In the genomic region with DNA sequence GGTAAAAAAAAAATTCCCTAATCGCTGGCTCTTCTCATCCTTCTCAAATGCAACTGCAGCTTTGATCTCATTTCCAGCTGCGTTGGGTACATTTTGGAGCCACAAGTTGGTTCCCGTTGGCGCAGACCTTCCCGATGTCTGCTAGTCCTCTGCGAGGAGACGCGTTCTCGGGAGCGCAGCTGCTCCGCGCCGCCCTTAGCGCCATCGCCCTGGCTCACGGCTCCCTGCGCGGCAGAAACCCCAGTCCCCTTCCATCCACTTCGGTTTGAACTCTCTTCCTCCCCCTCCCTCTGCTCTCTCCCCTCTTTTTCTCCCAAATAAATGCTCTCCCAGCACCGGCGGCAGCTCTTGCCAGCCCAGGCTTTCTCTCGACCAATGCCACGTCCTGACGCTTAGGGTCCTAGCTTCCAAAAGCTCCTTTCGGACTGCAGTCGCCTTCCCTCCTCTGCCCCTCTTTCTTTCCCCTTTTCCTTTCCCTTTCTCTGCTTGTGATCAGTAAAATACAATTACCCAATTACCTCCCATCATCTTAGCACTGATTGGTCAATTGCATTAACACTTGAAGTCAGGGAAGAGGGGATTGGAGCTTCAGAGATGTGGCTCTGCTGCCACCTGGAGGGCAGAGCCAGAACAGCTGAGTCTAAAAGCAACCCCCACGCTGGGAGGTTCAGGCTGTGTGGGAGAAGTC, we compare ENCODE assay signal across 8 cellular contexts.
DNase-seq lines count a peak whose midpoint lies in the region; ATAC-seq, FAIRE-seq and TF ChIP-seq lines count a peak whose summit lies in the region.

No MANE protein-coding gene starts in this region.

- no peak for FAIRE-seq in A549 (lab: Jason Lieb, UNC)

- no peak overlapping the region for H3K27ac ChIP-seq in A549
- H3K27ac ChIP-seq in dorsolateral prefrontal cortex = peak overlapping the region; percentile 66 to 99 (median 96)
- peak overlapping the region; percentile 51 to 67 for H3K27ac ChIP-seq in left lung

- H3K4me2 ChIP-seq in A549 = peak overlapping the region; percentile 98

- DNase-seq in A549 (ENCODE audit: low read depth in 1 of 2, low spot score in 1 of 2) = peak; percentile 68 to 82
- peak; percentile 59 for DNase-seq in NAMALWA (ENCODE audit: low spot score)
- peak; percentile 27 to 65 for DNase-seq in SW 1271 (lab: John Stamatoyannopoulos, UW)
- peak; percentile 48 to 85 (median 84) for DNase-seq in dorsolateral prefrontal cortex
- DNase-seq in left lung = peak; percentile 39 to 74
- DNase-seq in stimulated activated CD4-positive, alpha-beta T cell treated with anti-CD3 and anti-CD28 coated beads, TNF-alpha, amount 100 ng/mL, for 48 hours (ENCODE audit: low read depth in 3 of 3) = peak; percentile 1 to 16 (median 3)

- H3K9me3 ChIP-seq in A549 = no peaks in the 10 kb centered on the region; the same call in 2 of the 3 replicates
- no peaks in the 10 kb centered on the region for H3K9me3 ChIP-seq in left lung

- 4% methylated on average over 27 of the region's 27 CpGs for WGBS in A549 (ENCODE audit: missing lambda C conversion rate)

- POLR2A ChIA-PET in A549 (lab: Yijun Ruan, JAX) = no interaction called here

- H3K4me3 ChIP-seq in A549 (peak overlapping the region; percentile 49), dorsolateral prefrontal cortex (peak overlapping the region; percentile 53 to 95 (median 79)), left lung (peak overlapping the region; percentile 47)

- CTCF ChIA-PET in A549 (lab: Yijun Ruan, JAX) = interaction anchor here (0.6 to 1.8 kb wide), 18 partner anchors 9 to 1504 kb away, joined by 3 to 18 read pairs (median 3); no protein-coding TSS in a partner anchor

- H3K4me1 ChIP-seq in A549 (peaks cover 4% of the 10 kb centered on the region; the same call in 1 of the 3 replicates), left lung (no peaks in the 10 kb centered on the region)

- H3K27me3 ChIP-seq in dorsolateral prefrontal cortex (no peaks in the 10 kb centered on the region), left lung (peaks cover 0 to 33% of the 10 kb centered on the region in 2 donors)

- peak; percentile 73 for TF ChIP-seq CTCF in A549 (IDR thresholded peaks at IDR 0.05)
- TF ChIP-seq CTCF in GM12872 (IDR thresholded peaks at IDR 0.05; ENCODE audit: insufficient read depth, low read depth, low read length) = peak; percentile 88
- peak; percentile 88 to 99 (median 96) for TF ChIP-seq CTCF in dorsolateral prefrontal cortex (IDR thresholded peaks at IDR 0.05 in 54 of 56, conservative IDR thresholded peaks at IDR 0.05 in 2 of 56; ENCODE audit: low read depth in 1 of 56, partially characterized antibody in 56 of 56)
- TF ChIP-seq CTCF in left lung (IDR thresholded peaks at IDR 0.05) = peak; percentile 75 to 91

- no peak for TF ChIP-seq EP300 in A549 (IDR thresholded peaks at IDR 0.05)

- no peak for TF ChIP-seq POLR2A in A549 (IDR thresholded peaks at IDR 0.05; ENCODE audit: low read length)

- peak; percentile 83 to 84 for TF ChIP-seq RAD21 in A549 (conservative IDR thresholded peaks at IDR 0.05 in 1 of 2, IDR thresholded peaks at IDR 0.05 in 1 of 2)

- ATAC-seq in A549 (peak; percentile 98), HG02588 (IDR thresholded peaks at IDR 0.05; ENCODE audit: unreplicated experiment) (peak; percentile 94), left lung (peak; percentile 99)

- no peaks in the 10 kb centered on the region for H3K36me3 ChIP-seq in left lung

- intact Hi-C loops in dorsolateral prefrontal cortex (cut with DNase I) = loop anchor here (1.0 to 10.0 kb wide), 5 partner anchors 107 to 919 kb away; no protein-coding TSS in a partner anchor
- intact Hi-C loops in left lung (cut with DNase I) = loop anchor here in 1 of 2 donors (10.0 kb wide), 1 partner anchor 159 kb away; no protein-coding TSS in a partner anchor

TF ChIP-seq in A549, 52 proteins besides CTCF, POLR2A, EP300 and RAD21:
- TF ChIP-seq CEBPB (IDR thresholded peaks at IDR 0.05) (0 out of 4 replicates have a peak, but pooled peaks of 1 of the 2 experiments have one; percentile 16), HOXA7 (CRISPR knock-in tag; IDR thresholded peaks at IDR 0.05) (no peak), SREBF2 (IDR thresholded peaks at IDR 0.05) (no peak), FOSB (CRISPR knock-in tag; IDR thresholded peaks at IDR 0.05) (no peak), TP53 (CRISPR knock-in tag; IDR thresholded peaks at IDR 0.05) (no peak), KDM1A (IDR thresholded peaks at IDR 0.05; ENCODE audit: low read depth) (no peak), FOXS1 (CRISPR knock-in tag; IDR thresholded peaks at IDR 0.05) (no peak), SMC3 (IDR thresholded peaks at IDR 0.05) (peak; percentile 64), TFCP2L1 (CRISPR knock-in tag; IDR thresholded peaks at IDR 0.05) (no peak), MAZ (IDR thresholded peaks at IDR 0.05; ENCODE audit: borderline replicate concordance, low read depth, low read length) (no peak), ZSCAN20 (CRISPR knock-in tag; IDR thresholded peaks at IDR 0.05) (no peak), CHD4 (IDR thresholded peaks at IDR 0.05; ENCODE audit: borderline replicate concordance) (no peak), RCOR1 (IDR thresholded peaks at IDR 0.05; ENCODE audit: low read depth, low read length) (no peak), HDAC2 (IDR thresholded peaks at IDR 0.05) (peak; percentile 71; the same call in 1 of the 2 replicates), RFX5 (IDR thresholded peaks at IDR 0.05) (no peak), JUNB (IDR thresholded peaks at IDR 0.05) (no peak), ZNF302 (CRISPR knock-in tag; IDR thresholded peaks at IDR 0.05) (no peak)
- TF ChIP-seq, protein P1, sequence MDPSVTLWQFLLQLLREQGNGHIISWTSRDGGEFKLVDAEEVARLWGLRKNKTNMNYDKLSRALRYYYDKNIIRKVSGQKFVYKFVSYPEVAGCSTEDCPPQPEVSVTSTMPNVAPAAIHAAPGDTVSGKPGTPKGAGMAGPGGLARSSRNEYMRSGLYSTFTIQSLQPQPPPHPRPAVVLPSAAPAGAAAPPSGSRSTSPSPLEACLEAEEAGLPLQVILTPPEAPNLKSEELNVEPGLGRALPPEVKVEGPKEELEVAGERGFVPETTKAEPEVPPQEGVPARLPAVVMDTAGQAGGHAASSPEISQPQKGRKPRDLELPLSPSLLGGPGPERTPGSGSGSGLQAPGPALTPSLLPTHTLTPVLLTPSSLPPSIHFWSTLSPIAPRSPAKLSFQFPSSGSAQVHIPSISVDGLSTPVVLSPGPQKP (IDR thresholded peaks at IDR 0.05; ENCODE audit: low read depth, low read length) = no peak
- TF ChIP-seq, protein P2, sequence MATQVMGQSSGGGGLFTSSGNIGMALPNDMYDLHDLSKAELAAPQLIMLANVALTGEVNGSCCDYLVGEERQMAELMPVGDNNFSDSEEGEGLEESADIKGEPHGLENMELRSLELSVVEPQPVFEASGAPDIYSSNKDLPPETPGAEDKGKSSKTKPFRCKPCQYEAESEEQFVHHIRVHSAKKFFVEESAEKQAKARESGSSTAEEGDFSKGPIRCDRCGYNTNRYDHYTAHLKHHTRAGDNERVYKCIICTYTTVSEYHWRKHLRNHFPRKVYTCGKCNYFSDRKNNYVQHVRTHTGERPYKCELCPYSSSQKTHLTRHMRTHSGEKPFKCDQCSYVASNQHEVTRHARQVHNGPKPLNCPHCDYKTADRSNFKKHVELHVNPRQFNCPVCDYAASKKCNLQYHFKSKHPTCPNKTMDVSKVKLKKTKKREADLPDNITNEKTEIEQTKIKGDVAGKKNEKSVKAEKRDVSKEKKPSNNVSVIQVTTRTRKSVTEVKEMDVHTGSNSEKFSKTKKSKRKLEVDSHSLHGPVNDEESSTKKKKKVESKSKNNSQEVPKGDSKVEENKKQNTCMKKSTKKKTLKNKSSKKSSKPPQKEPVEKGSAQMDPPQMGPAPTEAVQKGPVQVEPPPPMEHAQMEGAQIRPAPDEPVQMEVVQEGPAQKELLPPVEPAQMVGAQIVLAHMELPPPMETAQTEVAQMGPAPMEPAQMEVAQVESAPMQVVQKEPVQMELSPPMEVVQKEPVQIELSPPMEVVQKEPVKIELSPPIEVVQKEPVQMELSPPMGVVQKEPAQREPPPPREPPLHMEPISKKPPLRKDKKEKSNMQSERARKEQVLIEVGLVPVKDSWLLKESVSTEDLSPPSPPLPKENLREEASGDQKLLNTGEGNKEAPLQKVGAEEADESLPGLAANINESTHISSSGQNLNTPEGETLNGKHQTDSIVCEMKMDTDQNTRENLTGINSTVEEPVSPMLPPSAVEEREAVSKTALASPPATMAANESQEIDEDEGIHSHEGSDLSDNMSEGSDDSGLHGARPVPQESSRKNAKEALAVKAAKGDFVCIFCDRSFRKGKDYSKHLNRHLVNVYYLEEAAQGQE (IDR thresholded peaks at IDR 0.05) = no peak
- TF ChIP-seq, protein P3, sequence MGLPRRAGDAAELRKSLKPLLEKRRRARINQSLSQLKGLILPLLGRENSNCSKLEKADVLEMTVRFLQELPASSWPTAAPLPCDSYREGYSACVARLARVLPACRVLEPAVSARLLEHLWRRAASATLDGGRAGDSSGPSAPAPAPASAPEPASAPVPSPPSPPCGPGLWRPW (IDR thresholded peaks at IDR 0.05) = no peak
- TF ChIP-seq, protein P4, sequence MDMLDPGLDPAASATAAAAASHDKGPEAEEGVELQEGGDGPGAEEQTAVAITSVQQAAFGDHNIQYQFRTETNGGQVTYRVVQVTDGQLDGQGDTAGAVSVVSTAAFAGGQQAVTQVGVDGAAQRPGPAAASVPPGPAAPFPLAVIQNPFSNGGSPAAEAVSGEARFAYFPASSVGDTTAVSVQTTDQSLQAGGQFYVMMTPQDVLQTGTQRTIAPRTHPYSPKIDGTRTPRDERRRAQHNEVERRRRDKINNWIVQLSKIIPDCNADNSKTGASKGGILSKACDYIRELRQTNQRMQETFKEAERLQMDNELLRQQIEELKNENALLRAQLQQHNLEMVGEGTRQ (IDR thresholded peaks at IDR 0.05) = no peak
- TF ChIP-seq, protein P5, sequence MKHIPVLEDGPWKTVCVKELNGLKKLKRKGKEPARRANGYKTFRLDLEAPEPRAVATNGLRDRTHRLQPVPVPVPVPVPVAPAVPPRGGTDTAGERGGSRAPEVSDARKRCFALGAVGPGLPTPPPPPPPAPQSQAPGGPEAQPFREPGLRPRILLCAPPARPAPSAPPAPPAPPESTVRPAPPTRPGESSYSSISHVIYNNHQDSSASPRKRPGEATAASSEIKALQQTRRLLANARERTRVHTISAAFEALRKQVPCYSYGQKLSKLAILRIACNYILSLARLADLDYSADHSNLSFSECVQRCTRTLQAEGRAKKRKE (CRISPR knock-in tag; IDR thresholded peaks at IDR 0.05; ENCODE audit: low read depth) = no peak
- TF ChIP-seq, protein P6, sequence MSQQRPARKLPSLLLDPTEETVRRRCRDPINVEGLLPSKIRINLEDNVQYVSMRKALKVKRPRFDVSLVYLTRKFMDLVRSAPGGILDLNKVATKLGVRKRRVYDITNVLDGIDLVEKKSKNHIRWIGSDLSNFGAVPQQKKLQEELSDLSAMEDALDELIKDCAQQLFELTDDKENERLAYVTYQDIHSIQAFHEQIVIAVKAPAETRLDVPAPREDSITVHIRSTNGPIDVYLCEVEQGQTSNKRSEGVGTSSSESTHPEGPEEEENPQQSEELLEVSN (IDR thresholded peaks at IDR 0.05; ENCODE audit: borderline replicate concordance, low read depth) = no peak

Comparison
In these comparisons a context has a peak if more than half of its experiments do, and no peak if none do; other contexts are left out.
1. DNase-seq: peak in every context shown above with its lines; median percentile 84 in dorsolateral prefrontal cortex; 75 in A549; 59 in NAMALWA; 56 in left lung; 46 in SW 1271; 3 in stimulated activated CD4-positive, alpha-beta T cell treated with anti-CD3 and anti-CD28 coated beads, TNF-alpha, amount 100 ng/mL, for 48 hours.
2. H3K27ac ChIP-seq: peak in dorsolateral prefrontal cortex (59 of 59) and left lung (2 of 2); none in A549 (0 of 2).
3. Peak in every context shown above with its lines, with median percentiles within 50 percentile points of each other: ATAC-seq, H3K4me3 ChIP-seq and CTCF ChIP-seq.